Comparison of ENCODE assay signal across 8 cellular contexts in the genomic region with DNA sequence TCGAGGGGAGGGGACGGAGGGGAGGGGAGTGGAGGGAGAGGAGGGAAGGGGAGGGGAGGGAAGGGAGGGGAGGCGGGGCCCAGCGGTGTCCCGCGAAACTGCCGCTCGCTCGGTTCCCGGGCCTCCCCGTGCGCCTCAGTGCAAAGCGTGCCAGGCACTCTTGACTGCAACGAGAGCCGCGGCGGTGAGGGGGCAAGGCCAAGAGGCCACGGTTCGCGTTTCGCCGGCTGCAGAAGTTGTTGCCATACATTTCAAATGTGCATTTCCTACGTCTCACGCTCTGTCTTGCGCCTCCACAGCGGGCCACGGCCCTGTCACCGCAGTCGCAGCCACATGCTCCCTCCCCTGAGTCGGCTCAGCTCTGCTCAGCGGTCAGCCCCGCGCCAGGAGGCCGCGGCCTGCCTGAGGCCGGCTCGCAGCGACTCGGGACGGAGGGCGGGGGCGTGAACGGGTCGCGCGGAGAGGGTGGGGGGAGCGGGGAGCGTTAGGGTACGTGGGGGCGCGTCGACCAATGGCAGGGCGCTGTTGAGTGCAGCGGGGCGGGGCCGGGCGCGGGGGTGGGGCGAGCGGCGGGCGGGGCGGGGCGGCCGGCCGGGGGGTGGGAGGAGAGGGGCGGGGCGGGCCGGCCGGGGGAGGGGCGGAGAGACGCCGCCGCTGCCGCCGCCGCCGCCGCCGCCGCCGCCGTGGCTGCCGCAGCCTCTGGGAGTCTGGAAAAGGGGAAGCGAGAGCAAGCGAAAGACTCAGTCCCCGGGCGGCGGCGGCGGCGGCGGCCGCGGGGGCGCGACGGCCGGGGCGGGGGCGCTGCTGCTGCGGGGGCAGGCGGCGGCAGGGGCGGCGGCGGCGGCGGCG. TPM values are rescaled to one million over a fixed set of nuclear protein-coding genes. Genes with fewer than 3 reads are reported as not detected.
A peak's percentile ranks its signal among the peaks of the same experiment; 100 is the strongest.
DNase-seq lines count a peak whose midpoint lies in the region; ATAC-seq, FAIRE-seq and TF ChIP-seq lines count a peak whose summit lies in the region.

A gene (plus strand): TSS at position 678 of the 849 bp plus-strand sequence. CDS start 185 bp downstream, outside the sequence.

- no peak for FAIRE-seq in keratinocyte (lab: Jason Lieb, UNC)

- DNase-seq in NCI-H345 treated with DMSO at 0.1 percent for 48 hours (lab: John Stamatoyannopoulos, UW; ENCODE audit: unreplicated experiment), result peak; percentile 73
- DNase-seq in central memory CD4-positive, alpha-beta T cell, result peak; percentile 83
- peak; percentile 28 for DNase-seq in keratinocyte (ENCODE audit: low read depth, low spot score)
- peak; percentile 86 for DNase-seq in stimulated activated CD4-positive, alpha-beta T cell treated with anti-CD3 and anti-CD28 coated beads, Interleukin-12 subunit alpha, Interleukin-12 subunit beta, amount 100 ng/mL, for 4 hours

- no peaks in the 10 kb centered on the region for H3K79me2 ChIP-seq in ACC112 (ENCODE audit: control insufficient read depth, insufficient read depth, low read length, unreplicated experiment)
- no peaks in the 10 kb centered on the region for H3K79me2 ChIP-seq in keratinocyte (ENCODE audit: control insufficient read depth, insufficient read depth, low read length)

- no peaks in the 10 kb centered on the region for H3K9me3 ChIP-seq in keratinocyte (ENCODE audit: control insufficient read depth, low read depth, low read length)

- TF ChIP-seq CTCF in keratinocyte (optimal IDR thresholded peaks at IDR 0.05 in 1 of 3, IDR thresholded peaks at IDR 0.05 in 1 of 3, conservative IDR thresholded peaks at IDR 0.05 in 1 of 3; ENCODE audit: extremely low read depth in 1 of 3, insufficient read depth in 2 of 3, low read length in 3 of 3), result no peak

- H3K27ac ChIP-seq in ACC112 (ENCODE audit: low read depth, low read length) (peak within 1 kb of the TSS; percentile 36; the same call in 1 of the 2 replicates), keratinocyte (ENCODE audit: control insufficient read depth, insufficient read depth, low read length) (peak within 1 kb of the TSS; percentile 76)

- H3K27me3 ChIP-seq in ACC112 (ENCODE audit: insufficient read depth, low read length) (peaks cover 38% of the 10 kb centered on the region), keratinocyte (ENCODE audit: control insufficient read depth, extremely low read depth, insufficient read depth, low read length) (peaks cover 4% of the 10 kb centered on the region)

- H4K20me1 ChIP-seq in keratinocyte (ENCODE audit: control insufficient read depth, extremely low read depth, insufficient read depth, low read length), result no peaks in the 10 kb centered on the region

- peak; percentile 43 for ATAC-seq in GM18870 (IDR thresholded peaks at IDR 0.05; ENCODE audit: unreplicated experiment)
- peak; percentile 56 for ATAC-seq in HG03139 (IDR thresholded peaks at IDR 0.05; ENCODE audit: unreplicated experiment)
- peak; percentile 70 for ATAC-seq in activated CD4-positive, CD25-positive, alpha-beta regulatory T cell treated with anti-CD3 and anti-CD28 coated beads, Interleukin-2, amount 50 U/mL, for 24 hours

- peak within 1 kb of the TSS; percentile 100 for H2AFZ ChIP-seq in ACC112 (ENCODE audit: low read length, unreplicated experiment)
- H2AFZ ChIP-seq in keratinocyte (ENCODE audit: control insufficient read depth, low read length), result peak within 1 kb of the TSS; percentile 99

- H3K4me1 ChIP-seq in ACC112 (ENCODE audit: control insufficient read depth, insufficient read depth, low read length, unreplicated experiment) (peaks cover 4% of the 10 kb centered on the region), keratinocyte (ENCODE audit: control insufficient read depth, extremely low read depth, insufficient read depth, low read length) (peaks cover 3% of the 10 kb centered on the region)

- H3K4me3 ChIP-seq in ACC112 (ENCODE audit: low read depth, low read length) (peak within 1 kb of the TSS; percentile 100), keratinocyte (ENCODE audit: control insufficient read depth in 2 of 3, extremely low read depth in 1 of 3, insufficient read depth in 2 of 3, low read depth in 1 of 3, low read length in 3 of 3) (peak within 1 kb of the TSS; percentile 66 to 87 (median 86))

- no peaks in the 10 kb centered on the region for H3K9me1 ChIP-seq in keratinocyte (ENCODE audit: control insufficient read depth, extremely low read depth, insufficient read depth, low read length)

- H3K9ac ChIP-seq in keratinocyte (ENCODE audit: control insufficient read depth, extremely low read depth, insufficient read depth, low read length), result peak within 1 kb of the TSS; percentile 80

- peak within 1 kb of the TSS; percentile 85 for H3K4me2 ChIP-seq in keratinocyte (ENCODE audit: control insufficient read depth, extremely low read depth, insufficient read depth, low read depth, low read length)

- dilution Hi-C loops in keratinocyte (cut with MboI; ENCODE audit: extremely low pct_ligation_motif_present, low sequenced_read_pairs), result no loop called here

- H3K36me3 ChIP-seq in ACC112 (ENCODE audit: insufficient read depth, low read length) (no peaks in the 10 kb centered on the region), keratinocyte (ENCODE audit: control insufficient read depth in 2 of 2, extremely low read depth in 1 of 2, insufficient read depth in 2 of 2, low read length in 2 of 2) (peaks cover 0 to 3% of the 10 kb centered on the region in 2 experiments)

RNA-seq across cellular contexts. Expression of the gene that starts here (rescaled TPM):
- 63.0 to 105 TPM (median 67.0 TPM) in 3 replicates for polyA plus RNA-seq in keratinocyte
- 28.9 TPM for polyA plus RNA-seq in keratinocyte (2011; ENCODE audit: low read depth)
- 65.8 and 119 TPM in 2 replicates for polyA plus RNA-seq in keratinocyte (2011; cell fraction: cytosol; rRNA removed)
- 43.6 and 53.4 TPM in 2 replicates for polyA plus RNA-seq in keratinocyte (2011; cell fraction: nucleus; rRNA removed)
- polyA plus RNA-seq in keratinocyte (2012; ENCODE audit: low replicate concordance), result 50.5 and 65.1 TPM in 2 replicates
- polyA minus RNA-seq in keratinocyte, result 25.3 to 133 TPM (median 86.3 TPM) in 3 replicates
- polyA minus RNA-seq in keratinocyte (2011; cell fraction: cytosol; rRNA and poly(A)+ RNA removed), result 84.0 TPM
- polyA minus RNA-seq in keratinocyte (2011; cell fraction: nucleus; rRNA and poly(A)+ RNA removed), result 30.6 and 57.9 TPM in 2 replicates

Comparison
In these comparisons a context has a peak if more than half of its experiments do, and no peak if none do; other contexts are left out.
1. Peak in every context shown above with its lines: DNase-seq, ATAC-seq, H3K4me3 ChIP-seq and H3K27ac ChIP-seq.
2. DNase-seq: peak in every context shown above with its lines; median percentile 86 in stimulated activated CD4-positive, alpha-beta T cell treated with anti-CD3 and anti-CD28 coated beads, Interleukin-12 subunit alpha, Interleukin-12 subunit beta, amount 100 ng/mL, for 4 hours; 83 in central memory CD4-positive, alpha-beta T cell; 73 in NCI-H345 treated with DMSO at 0.1 percent for 48 hours; 28 in keratinocyte.